ENCODE assay signal across 1 cellular context in genomic region chr9:136051568-136052432, GRCh38.
A peak's percentile ranks its signal among the peaks of the same experiment; 100 is the strongest.
TF ChIP-seq lines count a peak whose summit lies in the region.

No MANE protein-coding gene starts in this region.

TF ChIP-seq in HepG2, 621 proteins besides CTCF, POLR2A, EP300 and RAD21 (continued from another document and continues in another):
- TF ChIP-seq NCOR1 (IDR thresholded peaks at IDR 0.05; ENCODE audit: borderline replicate concordance, low read length) (no peak), ELF3 (CRISPR knock-in tag; IDR thresholded peaks at IDR 0.05) (peak; percentile 47; the same call in 1 of the 2 replicates), JUNB (CRISPR knock-in tag; IDR thresholded peaks at IDR 0.05; ENCODE audit: borderline replicate concordance) (peak; percentile 93), ZNF564 (CRISPR knock-in tag; IDR thresholded peaks at IDR 0.05) (no peak), GATA4 (IDR thresholded peaks at IDR 0.05; ENCODE audit: borderline replicate concordance, low read depth) (no peak), ZFY (CRISPR knock-in tag; IDR thresholded peaks at IDR 0.05) (peak; percentile 17; the same call in 1 of the 2 replicates), POGZ (CRISPR knock-in tag; IDR thresholded peaks at IDR 0.05) (no peak), ZNF766 (CRISPR knock-in tag; IDR thresholded peaks at IDR 0.05; ENCODE audit: borderline replicate concordance) (no peak), ZBTB42 (CRISPR knock-in tag; IDR thresholded peaks at IDR 0.05) (no peak), TBL1XR1 (IDR thresholded peaks at IDR 0.05; ENCODE audit: borderline replicate concordance, low read length, partially characterized antibody) (peak; percentile 30), RFXANK (CRISPR knock-in tag; IDR thresholded peaks at IDR 0.05) (no peak), RFX1 (IDR thresholded peaks at IDR 0.05) (peak; percentile 84), JUN (CRISPR knock-in tag; IDR thresholded peaks at IDR 0.05) (0 out of 2 replicates have a peak, but pooled peaks have one; percentile 73), ZNF256 (CRISPR knock-in tag; conservative IDR thresholded peaks at IDR 0.05) (no peak), MEIS2 (CRISPR knock-in tag; IDR thresholded peaks at IDR 0.05) (peak; percentile 16; the same call in 1 of the 2 replicates), HMG20A (CRISPR knock-in tag; IDR thresholded peaks at IDR 0.05; ENCODE audit: borderline replicate concordance) (no peak), HOMEZ (CRISPR knock-in tag; IDR thresholded peaks at IDR 0.05; ENCODE audit: low read depth) (peak; percentile 62), ZNF7 (CRISPR knock-in tag; IDR thresholded peaks at IDR 0.05) (no peak), TFAP4 (IDR thresholded peaks at IDR 0.05; ENCODE audit: borderline replicate concordance, low read depth) (peak; percentile 32; the same call in 1 of the 2 replicates), SRSF1 (optimal IDR thresholded peaks at IDR 0.05; ENCODE audit: low read depth, low read length) (no peak), TIGD3 (CRISPR knock-in tag; IDR thresholded peaks at IDR 0.05; ENCODE audit: borderline replicate concordance) (no peak), ZIK1 (CRISPR knock-in tag; IDR thresholded peaks at IDR 0.05; ENCODE audit: borderline replicate concordance, low read depth) (no peak), ZNF652 (CRISPR knock-in tag; IDR thresholded peaks at IDR 0.05; ENCODE audit: borderline replicate concordance, low read depth) (0 out of 2 replicates have a peak, but pooled peaks have one; percentile 22), FOSL2 (CRISPR knock-in tag; IDR thresholded peaks at IDR 0.05) (peak; percentile 99), KIAA2018 (CRISPR knock-in tag; IDR thresholded peaks at IDR 0.05; ENCODE audit: borderline replicate concordance) (no peak), HNF4G (IDR thresholded peaks at IDR 0.05; ENCODE audit: borderline replicate concordance, low read depth, low read length) (no peak; the same call in 1 of the 2 replicates), HNF4G (CRISPR knock-in tag; IDR thresholded peaks at IDR 0.05; ENCODE audit: borderline replicate concordance, low read depth) (no peak), HNRNPK (IDR thresholded peaks at IDR 0.05; ENCODE audit: low read depth, low read length, poor library complexity, severe bottlenecking) (peak; percentile 86), RCOR2 (CRISPR knock-in tag; IDR thresholded peaks at IDR 0.05) (0 out of 2 replicates have a peak, but pooled peaks have one; percentile 20), YY1 (IDR thresholded peaks at IDR 0.05; ENCODE audit: insufficient read depth, insufficient replicate concordance, low read depth, low read length) (peak; percentile 73), RBFOX2 (IDR thresholded peaks at IDR 0.05; ENCODE audit: low read depth, low read length) (peak; percentile 67), SALL1 (CRISPR knock-in tag; IDR thresholded peaks at IDR 0.05) (peak; percentile 38), ZBTB14 (CRISPR knock-in tag; IDR thresholded peaks at IDR 0.05) (peak; percentile 54; the same call in 1 of the 2 replicates), ELF4 (CRISPR knock-in tag; IDR thresholded peaks at IDR 0.05; ENCODE audit: borderline replicate concordance) (no peak), BATF2 (CRISPR knock-in tag; IDR thresholded peaks at IDR 0.05) (no peak), ZNF562 (CRISPR knock-in tag; IDR thresholded peaks at IDR 0.05; ENCODE audit: borderline replicate concordance) (no peak), MBNL3 (CRISPR knock-in tag; conservative IDR thresholded peaks at IDR 0.05) (no peak), KMT2A (CRISPR knock-in tag; IDR thresholded peaks at IDR 0.05) (peak; percentile 19; the same call in 1 of the 2 replicates), ZEB1 (IDR thresholded peaks at IDR 0.05; ENCODE audit: insufficient replicate concordance, low read depth) (peak; percentile 48), CREM (IDR thresholded peaks at IDR 0.05) (peak; percentile 36; the same call in 1 of the 2 replicates), CREM (CRISPR knock-in tag; IDR thresholded peaks at IDR 0.05) (no peak), ZBTB37 (CRISPR knock-in tag; IDR thresholded peaks at IDR 0.05) (peak; percentile 77; the same call in 1 of the 2 replicates), ZMYM2 (CRISPR knock-in tag; IDR thresholded peaks at IDR 0.05) (no peak), MAFK (conservative IDR thresholded peaks at IDR 0.05 in 1 of 2, IDR thresholded peaks at IDR 0.05 in 1 of 2; ENCODE audit: low read length in 2 of 2) (peak; percentile 27 to 44; a peak in 2 of 4 replicates), UBTF (CRISPR knock-in tag; IDR thresholded peaks at IDR 0.05) (peak; percentile 77)
